1 cellular context compared by ENCODE assay signal in genomic region chr2:169895294-169895985, GRCh38.
TF ChIP-seq lines count a peak whose summit lies in the region.

No MANE protein-coding gene starts in this region.

TF ChIP-seq in K562, 482 proteins besides CTCF, POLR2A, EP300 and RAD21 (continued from another document):
- TF ChIP-seq MAFK (IDR thresholded peaks at IDR 0.05; ENCODE audit: low read length) (peak; percentile 66; the same call in 1 of the 2 replicates), MAFF (IDR thresholded peaks at IDR 0.05; ENCODE audit: low read length) (peak; percentile 82), SMARCA4 (IDR thresholded peaks at IDR 0.05) (peak; percentile 49; the same call in 1 of the 2 replicates), STAG1 (CRISPR knock-in tag; IDR thresholded peaks at IDR 0.05; ENCODE audit: borderline replicate concordance) (no peak), BACH1 (tag; IDR thresholded peaks at IDR 0.05) (peak; percentile 58; the same call in 1 of the 2 replicates), E2F4 (CRISPR knock-in tag; IDR thresholded peaks at IDR 0.05; ENCODE audit: low read depth) (no peak), CC2D1A (IDR thresholded peaks at IDR 0.05) (no peak), C11orf30 (IDR thresholded peaks at IDR 0.05; ENCODE audit: low read depth) (peak; percentile 86), CBFA2T3 (IDR thresholded peaks at IDR 0.05) (no peak), MAFG (tag; conservative IDR thresholded peaks at IDR 0.05) (peak; percentile 92), ZNF316 (IDR thresholded peaks at IDR 0.05) (peak; percentile 87), ESRRB (CRISPR knock-in tag; IDR thresholded peaks at IDR 0.05; ENCODE audit: borderline replicate concordance) (no peak), ATF7 (IDR thresholded peaks at IDR 0.05) (0 out of 2 replicates have a peak, but pooled peaks have one; percentile 9)
- TF ChIP-seq, protein P1, sequence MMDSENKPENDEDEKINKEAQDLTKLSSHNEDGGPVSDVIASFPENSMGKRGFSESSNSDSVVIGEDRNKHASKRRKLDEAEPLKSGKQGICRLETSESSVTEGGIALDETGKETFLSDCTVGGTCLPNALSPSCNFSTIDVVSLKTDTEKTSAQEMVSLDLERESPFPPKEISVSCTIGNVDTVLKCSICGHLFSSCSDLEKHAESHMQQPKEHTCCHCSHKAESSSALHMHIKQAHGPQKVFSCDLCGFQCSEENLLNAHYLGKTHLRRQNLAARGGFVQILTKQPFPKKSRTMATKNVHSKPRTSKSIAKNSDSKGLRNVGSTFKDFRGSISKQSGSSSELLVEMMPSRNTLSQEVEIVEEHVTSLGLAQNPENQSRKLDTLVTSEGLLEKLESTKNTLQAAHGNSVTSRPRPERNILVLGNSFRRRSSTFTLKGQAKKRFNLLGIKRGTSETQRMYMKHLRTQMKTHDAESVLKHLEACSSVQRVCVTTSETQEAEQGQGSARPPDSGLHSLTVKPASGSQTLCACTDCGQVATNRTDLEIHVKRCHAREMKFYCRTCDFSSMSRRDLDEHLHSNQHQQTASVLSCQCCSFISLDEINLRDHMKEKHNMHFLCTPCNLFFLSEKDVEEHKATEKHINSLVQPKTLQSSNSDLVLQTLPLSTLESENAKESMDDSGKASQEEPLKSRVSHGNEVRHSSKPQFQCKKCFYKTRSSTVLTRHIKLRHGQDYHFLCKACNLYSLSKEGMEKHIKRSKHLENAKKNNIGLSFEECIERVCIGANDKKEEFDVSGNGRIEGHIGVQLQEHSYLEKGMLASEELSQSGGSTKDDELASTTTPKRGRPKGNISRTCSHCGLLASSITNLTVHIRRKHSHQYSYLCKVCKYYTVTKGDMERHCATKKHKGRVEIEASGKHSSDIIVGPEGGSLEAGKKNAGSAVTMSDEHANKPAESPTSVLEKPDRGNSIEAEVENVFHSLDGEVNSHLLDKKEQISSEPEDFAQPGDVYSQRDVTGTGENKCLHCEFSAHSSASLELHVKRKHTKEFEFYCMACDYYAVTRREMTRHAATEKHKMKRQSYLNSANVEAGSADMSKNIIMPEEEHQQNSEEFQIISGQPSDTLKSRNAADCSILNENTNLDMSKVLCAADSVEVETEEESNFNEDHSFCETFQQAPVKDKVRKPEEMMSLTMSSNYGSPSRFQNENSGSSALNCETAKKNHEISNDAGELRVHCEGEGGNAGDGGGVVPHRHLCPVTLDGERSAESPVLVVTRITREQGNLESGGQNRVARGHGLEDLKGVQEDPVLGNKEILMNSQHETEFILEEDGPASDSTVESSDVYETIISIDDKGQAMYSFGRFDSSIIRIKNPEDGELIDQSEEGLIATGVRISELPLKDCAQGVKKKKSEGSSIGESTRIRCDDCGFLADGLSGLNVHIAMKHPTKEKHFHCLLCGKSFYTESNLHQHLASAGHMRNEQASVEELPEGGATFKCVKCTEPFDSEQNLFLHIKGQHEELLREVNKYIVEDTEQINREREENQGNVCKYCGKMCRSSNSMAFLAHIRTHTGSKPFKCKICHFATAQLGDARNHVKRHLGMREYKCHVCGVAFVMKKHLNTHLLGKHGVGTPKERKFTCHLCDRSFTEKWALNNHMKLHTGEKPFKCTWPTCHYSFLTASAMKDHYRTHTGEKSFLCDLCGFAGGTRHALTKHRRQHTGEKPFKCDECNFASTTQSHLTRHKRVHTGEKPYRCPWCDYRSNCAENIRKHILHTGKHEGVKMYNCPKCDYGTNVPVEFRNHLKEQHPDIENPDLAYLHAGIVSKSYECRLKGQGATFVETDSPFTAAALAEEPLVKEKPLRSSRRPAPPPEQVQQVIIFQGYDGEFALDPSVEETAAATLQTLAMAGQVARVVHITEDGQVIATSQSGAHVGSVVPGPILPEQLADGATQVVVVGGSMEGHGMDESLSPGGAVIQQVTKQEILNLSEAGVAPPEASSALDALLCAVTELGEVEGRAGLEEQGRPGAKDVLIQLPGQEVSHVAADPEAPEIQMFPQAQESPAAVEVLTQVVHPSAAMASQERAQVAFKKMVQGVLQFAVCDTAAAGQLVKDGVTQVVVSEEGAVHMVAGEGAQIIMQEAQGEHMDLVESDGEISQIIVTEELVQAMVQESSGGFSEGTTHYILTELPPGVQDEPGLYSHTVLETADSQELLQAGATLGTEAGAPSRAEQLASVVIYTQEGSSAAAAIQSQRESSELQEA (IDR thresholded peaks at IDR 0.05; ENCODE audit: low read depth), result no peak
